ENCODE assay signal across 8 cellular contexts in the genomic region with DNA sequence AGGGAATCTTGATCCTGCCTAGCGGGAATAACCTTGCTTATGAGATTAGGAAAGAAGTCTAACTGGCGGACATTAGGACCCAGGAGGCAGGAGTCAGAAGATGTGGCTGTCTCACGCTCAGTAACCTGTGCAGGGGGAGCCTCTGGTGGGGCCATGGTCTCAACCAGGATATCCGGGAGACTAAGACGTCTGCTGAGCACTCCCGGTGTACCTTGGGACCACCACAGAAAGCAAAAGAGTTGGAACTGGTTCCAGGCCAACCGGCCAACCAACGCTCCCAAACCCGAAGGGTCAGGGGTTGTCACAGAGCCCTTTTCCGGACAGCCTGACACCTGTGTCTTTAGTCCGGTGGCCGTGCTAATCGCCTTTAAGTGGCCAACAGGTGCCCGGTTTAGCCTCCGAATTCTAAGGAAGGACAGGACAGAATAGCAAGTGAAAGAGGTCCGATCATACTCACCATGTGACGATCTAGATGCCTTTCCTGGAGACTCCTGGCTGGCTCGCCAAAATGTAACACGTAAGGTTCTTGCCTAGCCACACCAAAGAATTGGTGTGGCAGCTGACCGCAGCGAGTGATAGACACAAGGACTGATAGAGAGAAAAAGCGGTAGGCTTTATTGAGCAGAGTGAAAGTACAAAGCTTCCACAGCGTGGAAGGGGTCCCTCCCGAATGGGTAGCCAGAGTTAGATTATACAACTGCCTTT.
DNase-seq lines count a peak whose midpoint lies in the region; ATAC-seq and TF ChIP-seq lines count a peak whose summit lies in the region.

No MANE protein-coding gene starts in this region.

- H3K4me1 ChIP-seq in mononuclear cell (ENCODE audit: insufficient read depth, low read length) = no peaks in the 10 kb centered on the region

- no peak for TF ChIP-seq CTCF in BJ (IDR thresholded peaks at IDR 0.05; ENCODE audit: insufficient read depth, low read depth, low read length)

- CTCF ChIA-PET in BJ (lab: Yijun Ruan, JAX) = no interaction called here

- H3K9me3 ChIP-seq in mononuclear cell (ENCODE audit: low read depth, low read length) = no peaks in the 10 kb centered on the region

- peak overlapping the region; percentile 43 for H3K4me3 ChIP-seq in BJ (ENCODE audit: low read depth, low read length)
- peak overlapping the region; percentile 45 for H3K4me3 ChIP-seq in mononuclear cell (ENCODE audit: low read length)

- POLR2A ChIA-PET in BJ (lab: Charles Lee) = no interaction called here

- in situ Hi-C loops in T47D (cut with HindIII; ENCODE audit: low pct_unique_long_range_greater_than_20kb, low sequenced_read_pairs) = no loop called here

- peak; percentile 73 for ATAC-seq in GM19395 (IDR thresholded peaks at IDR 0.05; ENCODE audit: unreplicated experiment)
- ATAC-seq in GM21528 (IDR thresholded peaks at IDR 0.05; ENCODE audit: low FRiP score, unreplicated experiment) = no peak

- no peaks in the 10 kb centered on the region for H3K36me3 ChIP-seq in BJ (ENCODE audit: control insufficient read depth, insufficient read depth, low read length)

- DNase-seq in BJ (ENCODE audit: low read depth) (no peak), KG1 (lab: John Stamatoyannopoulos, UW) (peak; percentile 20), T47D (ENCODE audit: low read depth in 1 of 2, low spot score in 1 of 2) (peak; percentile 5 to 46), amniotic stem cell (lab: John Stamatoyannopoulos, UW) (no peak)
- DNase-seq in NK-92 treated with Interleukin-12 subunit alpha and Interleukin-12 subunit beta, amount 100 ng/mL, for 24 hours (lab: John Stamatoyannopoulos, UW) = no peak

- H3K27me3 ChIP-seq in BJ (ENCODE audit: control insufficient read depth, insufficient read depth, low read length) (peaks cover 1% of the 10 kb centered on the region; the same call in 1 of the 2 replicates), mononuclear cell (ENCODE audit: insufficient read depth, low read length) (no peaks in the 10 kb centered on the region)

Comparison
In these comparisons a context has a peak if more than half of its experiments do, and no peak if none do; other contexts are left out.
1. DNase-seq: peak in KG1 (single experiment) and T47D (2 of 2); none in BJ (single experiment), amniotic stem cell (single experiment) and NK-92 treated with Interleukin-12 subunit alpha and Interleukin-12 subunit beta, amount 100 ng/mL, for 24 hours (single experiment).